ENCODE assay signal across 12 cellular contexts in the genomic region with DNA sequence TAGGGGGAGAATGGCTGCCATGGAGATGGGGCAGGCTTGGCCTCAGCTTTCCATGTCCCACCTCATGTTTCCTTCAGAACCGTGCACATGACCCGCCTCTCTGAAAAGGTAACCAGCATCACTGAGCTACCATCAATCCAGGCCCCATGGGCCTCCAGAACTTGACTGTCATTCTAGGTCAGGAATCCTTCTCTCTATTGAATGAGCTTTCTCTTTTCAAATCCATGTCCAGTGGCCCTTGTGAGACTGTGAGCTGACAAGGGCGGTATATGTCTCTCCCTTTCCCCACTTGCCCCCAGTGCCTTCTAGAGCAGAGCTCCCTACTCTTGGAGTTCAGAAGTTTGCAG. TPM values are rescaled to one million over a fixed set of nuclear protein-coding genes. Genes with fewer than 3 reads are reported as not detected.
DNase-seq lines count a peak whose midpoint lies in the region; ATAC-seq and TF ChIP-seq lines count a peak whose summit lies in the region.
"Had no signal": no experiment of that assay in that cellular context is flagged by ENCODE, and none has a peak within 500 bp of the region (broad histone marks: within the 10 kb centered on the region; RNA-seq: fewer than 3 reads in every experiment).

No MANE protein-coding gene starts in this region.

- H3K9me3 Mint-ChIP-seq in chondrocyte (ENCODE audit: low read depth): no peaks in the 10 kb centered on the region

- H3K4me3 Mint-ChIP-seq in chondrocyte (ENCODE audit: unreplicated experiment): no peak overlapping the region
- H3K4me3 Mint-ChIP-seq: activated CD8-positive, alpha-beta memory T cell treated with anti-CD3 and anti-CD28 coated beads, Interleukin-2, amount 10 ng/mL, durations not matched to agents 7 days and 5 days had no signal

- H3K9me3 ChIP-seq in Loucy (ENCODE audit: insufficient read depth, low read depth, low read length) (no peaks in the 10 kb centered on the region), mucosa of rectum (ENCODE audit: control insufficient read depth in 2 of 2, low read length in 2 of 2) (no peaks in the 10 kb centered on the region)

- peaks cover 80% of the 10 kb centered on the region for H3K79me2 ChIP-seq in Loucy (ENCODE audit: insufficient read depth, low read length)

- peaks cover 5% of the 10 kb centered on the region for H4K20me1 ChIP-seq in Loucy (ENCODE audit: insufficient read depth, low read length, poor library complexity, severe bottlenecking)

- no peaks in the 10 kb centered on the region for H3K27me3 ChIP-seq in Loucy (ENCODE audit: insufficient read depth, low read length, poor library complexity, severe bottlenecking)
- no peaks in the 10 kb centered on the region for H3K27me3 ChIP-seq in mucosa of rectum (ENCODE audit: control insufficient read depth in 2 of 2, insufficient read depth in 2 of 2, low read length in 2 of 2)

- DNase-seq in chondrocyte (ENCODE audit: low spot score): no peak
- no peak for DNase-seq in DMS79 treated with DMSO at 0.1 percent for 48 hours (lab: John Stamatoyannopoulos, UW)
- no peak for DNase-seq in DMS53 (lab: John Stamatoyannopoulos, UW)
- DNase-seq: activated CD8-positive, alpha-beta memory T cell treated with anti-CD3 and anti-CD28 coated beads, Interleukin-2, amount 10 ng/mL, durations not matched to agents 7 days and 5 days; anterior cingulate cortex; islet precursor cell; NCI-H526 treated with DMSO at 0.1 percent for 48 hours had no signal

- no peak overlapping the region for H3K4me3 ChIP-seq in Loucy (ENCODE audit: low read length, poor library complexity, severe bottlenecking)
- no peak overlapping the region for H3K4me3 ChIP-seq in mucosa of rectum (ENCODE audit: low read length in 2 of 2)

- H3K27ac ChIP-seq in mucosa of rectum (ENCODE audit: low read depth in 2 of 2, low read length in 2 of 2) (peak overlapping the region; percentile 70 to 97), temporal lobe (ENCODE audit: low read depth, low read length) (peak overlapping the region; percentile 93)

- no peaks in the 10 kb centered on the region for H3F3A ChIP-seq in Loucy (ENCODE audit: low read depth)

- no peaks in the 10 kb centered on the region for H3K27me3 Mint-ChIP-seq in chondrocyte (ENCODE audit: low read depth)
- H3K27me3 Mint-ChIP-seq: activated CD8-positive, alpha-beta memory T cell treated with anti-CD3 and anti-CD28 coated beads, Interleukin-2, amount 10 ng/mL, durations not matched to agents 7 days and 5 days had no signal

- peaks cover 64% of the 10 kb centered on the region for H3K4me1 Mint-ChIP-seq in chondrocyte (ENCODE audit: low read depth)

- ATAC-seq in GM19324 (IDR thresholded peaks at IDR 0.05; ENCODE audit: low FRiP score, unreplicated experiment) (no peak), HG03378 (IDR thresholded peaks at IDR 0.05; ENCODE audit: unreplicated experiment) (no peak)
- ATAC-seq: activated CD8-positive, alpha-beta memory T cell treated with anti-CD3 and anti-CD28 coated beads, Interleukin-2, amount 10 ng/mL, durations not matched to agents 7 days and 5 days had no signal

- peak overlapping the region; percentile 35 for H3K9ac ChIP-seq in Loucy (ENCODE audit: low read depth, low read length, poor library complexity, severe bottlenecking)
- peak overlapping the region in 1 of 2 donors; percentile 31 for H3K9ac ChIP-seq in mucosa of rectum (ENCODE audit: low read depth in 1 of 2, low read length in 2 of 2)

- no peaks in the 10 kb centered on the region for H3K36me3 Mint-ChIP-seq in chondrocyte (ENCODE audit: low read depth)

- no peak for TF ChIP-seq CTCF in Loucy (conservative IDR thresholded peaks at IDR 0.05; ENCODE audit: low read length)
- TF ChIP-seq CTCF in chondrocyte (IDR thresholded peaks at IDR 0.05): no peak

- H3K9me2 ChIP-seq in Loucy (replicated peaks; ENCODE audit: low read depth, low read length): no peaks in the 10 kb centered on the region

- H3K4me1 ChIP-seq in Loucy (ENCODE audit: insufficient read depth, low read length, poor library complexity, severe bottlenecking) (peaks cover 47% of the 10 kb centered on the region), mucosa of rectum (ENCODE audit: control insufficient read depth in 2 of 2, insufficient read depth in 2 of 2, low read length in 2 of 2) (peaks cover 40 to 54% of the 10 kb centered on the region in 2 donors)

- peak overlapping the region; percentile 56 for H3K4me2 ChIP-seq in Loucy (ENCODE audit: low read depth, low read length, poor library complexity, severe bottlenecking)

- peak overlapping the region; percentile 99 for H3K27ac Mint-ChIP-seq in chondrocyte (ENCODE audit: unreplicated experiment)
- H3K27ac Mint-ChIP-seq: activated CD8-positive, alpha-beta memory T cell treated with anti-CD3 and anti-CD28 coated beads, Interleukin-2, amount 10 ng/mL, durations not matched to agents 7 days and 5 days had no signal

- H2AFZ ChIP-seq in Loucy (ENCODE audit: low read length): no peak overlapping the region

- H3K36me3 ChIP-seq in Loucy (ENCODE audit: insufficient read depth, low read length) (no peaks in the 10 kb centered on the region), mucosa of rectum (ENCODE audit: control insufficient read depth in 2 of 2, insufficient read depth in 2 of 2, low read length in 2 of 2) (peaks cover 8 to 10% of the 10 kb centered on the region in 2 donors)

RNA-seq across cellular contexts. Expression of gene CSRP1, which starts 4.4 kb away (rescaled TPM):
- total RNA-seq in chondrocyte: 1.3 to 7.1 TPM (median 5.9 TPM) in 3 replicates
- total RNA-seq in temporal lobe: 23.1 TPM

RNA-seq across cellular contexts. Expression of gene PHLDA3, which starts 33.5 kb away (rescaled TPM):
- 111 to 120 TPM (median 115 TPM) in 3 replicates for total RNA-seq in chondrocyte
- 7.1 TPM for total RNA-seq in temporal lobe

RNA-seq across cellular contexts. Expression of gene NAV1, which starts 36.4 kb away (rescaled TPM):
- total RNA-seq in chondrocyte (201 to 294 TPM (median 211 TPM) in 3 replicates), temporal lobe (78.4 TPM)

Comparison
In these comparisons a context has a peak if more than half of its experiments do, and no peak if none do; other contexts are left out.
1. RNA of gene PHLDA3, which starts 33.5 kb away (total RNA-seq): 111 to 120 TPM in chondrocyte; 7.1 TPM in temporal lobe (single experiment); every median in the first group is over 10 times any median in the second.